8 cellular contexts compared by ENCODE assay signal in genomic region chr15:57592426-57592825, GRCh38. TPM values are rescaled to one million over a fixed set of nuclear protein-coding genes. Genes with fewer than 3 reads are reported as not detected.
DNase-seq lines count a peak whose midpoint lies in the region; ATAC-seq and TF ChIP-seq lines count a peak whose summit lies in the region.

No MANE protein-coding gene starts in this region.

- H3K36me3 Mint-ChIP-seq in endodermal cell (ENCODE audit: low read depth), result no peaks in the 10 kb centered on the region

- H3K9me3 ChIP-seq in endodermal cell (ENCODE audit: control insufficient read depth, low read length) (no peaks in the 10 kb centered on the region), ovary (no peaks in the 10 kb centered on the region)

- H3K27me3 Mint-ChIP-seq in endodermal cell (ENCODE audit: insufficient read depth), result peaks cover 59% of the 10 kb centered on the region

- intact Hi-C loops in ovary (cut with DNase I), result no loop called here

- no peaks in the 10 kb centered on the region for H3K4me1 ChIP-seq in endodermal cell (ENCODE audit: control insufficient read depth, insufficient read depth, low read length)
- peaks cover 18% of the 10 kb centered on the region for H3K4me1 ChIP-seq in ovary (ENCODE audit: insufficient read depth)

- POLR2A ChIA-PET in BJ (lab: Charles Lee), result no interaction called here

- H3K9ac ChIP-seq in endodermal cell (ENCODE audit: extremely low read depth, low read length, poor library complexity, severe bottlenecking), result no peak overlapping the region

- no peak for TF ChIP-seq POLR2A in ovary (IDR thresholded peaks at IDR 0.05)

- peaks cover 3% of the 10 kb centered on the region for H3K4me1 Mint-ChIP-seq in endodermal cell

- no peaks in the 10 kb centered on the region for H3K9me3 Mint-ChIP-seq in endodermal cell

- in situ Hi-C loops in KBM-7 (cut with MboI; ENCODE audit: low pct_unique_long_range_greater_than_20kb, low sequenced_read_pairs), result no loop called here

- 85 to 94% methylated on average over 3 to 5 of the region's 5 CpGs for WGBS in endodermal cell (ENCODE audit: insufficient coverage in 1 of 2, insufficient read length in 1 of 2), 2 experiments
- 81 to 94% (median 93%) methylated on average over 5 of the region's 5 CpGs for WGBS in ovary, 3 donors

- CTCF ChIA-PET in BJ (lab: Yijun Ruan, JAX), result interaction anchor here (1.7 kb wide), 1 partner anchor 20 kb away, joined by 5 read pairs; no protein-coding TSS in a partner anchor

- H3K4me3 Mint-ChIP-seq in endodermal cell, result peak overlapping the region; percentile 46

- H3K27ac Mint-ChIP-seq in endodermal cell, result no peak overlapping the region

- no peak for TF ChIP-seq CTCF in BJ (IDR thresholded peaks at IDR 0.05; ENCODE audit: insufficient read depth, low read depth, low read length)
- no peak for TF ChIP-seq CTCF in endodermal cell (conservative IDR thresholded peaks at IDR 0.05)
- no peak for TF ChIP-seq CTCF in ovary (IDR thresholded peaks at IDR 0.05)

- H3K36me3 ChIP-seq in BJ (ENCODE audit: control insufficient read depth, insufficient read depth, low read length) (no peaks in the 10 kb centered on the region), endodermal cell (ENCODE audit: control insufficient read depth, insufficient read depth, low read length) (no peaks in the 10 kb centered on the region), ovary (no peaks in the 10 kb centered on the region)

- no peak for DNase-seq in BJ (ENCODE audit: low read depth)
- peak; percentile 32 for DNase-seq in NCI-H526 treated with DMSO at 0.1 percent for 48 hours (lab: John Stamatoyannopoulos, UW)
- DNase-seq in endodermal cell, result no peak
- DNase-seq in ovary, result no peak
- no peak for DNase-seq in KBM-7

- H3K27me3 ChIP-seq in BJ (ENCODE audit: control insufficient read depth, insufficient read depth, low read length) (peaks cover 5% of the 10 kb centered on the region; the same call in 1 of the 2 replicates), endodermal cell (ENCODE audit: control insufficient read depth, insufficient read depth, low read length, poor library complexity, severe bottlenecking) (peaks cover 58% of the 10 kb centered on the region), ovary (no peaks in the 10 kb centered on the region)

- H3K4me3 ChIP-seq in BJ (ENCODE audit: low read depth, low read length) (peak overlapping the region; percentile 45), endodermal cell (ENCODE audit: low read length) (peak overlapping the region; percentile 65), ovary (peak overlapping the region; percentile 69)

- no peak for TF ChIP-seq EP300 in ovary (IDR thresholded peaks at IDR 0.05)

- ATAC-seq in esophagus mucosa, result no peak
- no peak for ATAC-seq in HG03139 (IDR thresholded peaks at IDR 0.05; ENCODE audit: unreplicated experiment)
- ATAC-seq in GM18861 (IDR thresholded peaks at IDR 0.05; ENCODE audit: unreplicated experiment), result no peak

- H3K27ac ChIP-seq in endodermal cell (ENCODE audit: low read depth, low read length) (no peak overlapping the region), ovary (peak overlapping the region in 1 of 2 donors; percentile 16)

RNA-seq across cellular contexts. Expression of gene MYZAP, which starts 0.7 kb away (rescaled TPM):
- 0.11 and 0.45 TPM in 2 replicates for polyA plus RNA-seq in BJ (2011; rRNA removed)
- 0.09 TPM in 1 of 2 replicates, not detected in the other for polyA minus RNA-seq in BJ (2011; rRNA and poly(A)+ RNA removed)
- under 1 TPM; 0.22 to 0.33 TPM for total RNA-seq in endodermal cell
- 0.78 TPM for polyA plus RNA-seq in endodermal cell (2013, experiment 1 of 2)
- polyA plus RNA-seq in endodermal cell (2013, experiment 2 of 2), result 0.58 TPM
- total RNA-seq in ovary, result 10 to 100 TPM in 1 of 7 donors, 1 to 10 TPM in 6; 1.1 to 11.0 (median 3.9) TPM
- polyA plus RNA-seq in ovary, result 10 to 100 TPM in 1 of 2 donors, 1 to 10 TPM in 1; 7.3 to 11.3 TPM
- 19.8 TPM for total RNA-seq in esophagus mucosa
